Comparison of ENCODE assay signal across 29 cellular contexts in the genomic region with DNA sequence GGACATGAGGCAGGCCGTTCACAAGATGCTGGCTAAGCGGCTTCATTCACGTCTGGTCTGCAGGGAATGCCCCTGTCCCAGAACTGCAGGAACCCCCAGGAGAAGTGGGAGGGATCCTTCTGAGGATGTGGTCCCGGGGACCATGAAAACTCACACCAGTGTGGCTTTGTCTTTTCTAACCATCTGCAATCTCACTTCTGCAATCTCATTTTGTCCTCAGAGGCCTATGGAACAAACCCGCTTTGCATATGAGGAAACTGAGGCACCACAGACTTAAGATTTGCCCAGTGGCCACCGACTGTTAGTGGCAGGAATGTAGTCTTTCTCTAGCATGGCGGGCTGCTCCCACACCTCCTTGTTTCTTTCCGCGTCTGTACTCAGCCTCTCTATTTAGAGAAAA. TPM values are rescaled to one million over a fixed set of nuclear protein-coding genes. Genes with fewer than 3 reads are reported as not detected.
"Had no signal": no experiment of that assay in that cellular context is flagged by ENCODE, and none has a peak within 500 bp of the region (broad histone marks: within the 10 kb centered on the region; RNA-seq: fewer than 3 reads in every experiment).

No MANE protein-coding gene starts in this region.

- H3K36me3 ChIP-seq: neutrophil, spleen, tibial nerve had no signal

- H2AFZ ChIP-seq: hepatocyte had no signal

- ATAC-seq: left colon; naive thymus-derived CD4-positive, alpha-beta T cell; sciatic nerve; stimulated activated memory B cell treated with anti-CD40 and anti-IgM and Interleukin-4, amounts not matched to agents 10 μg/mL and 1 μg/mL and 100 μg/mL, for 72 hours; stimulated activated naive CD8-positive, alpha-beta T cell treated with anti-CD3 and anti-CD28 coated beads, Interleukin-15, amount 100 ng/mL, for 72 hours had no signal

- H3K27ac ChIP-seq: dorsolateral prefrontal cortex, hepatocyte, neutrophil, spleen, testis, tibial nerve had no signal

- DNase-seq: cortex of kidney; dorsolateral prefrontal cortex; effector CD8-positive, alpha-beta T cell; foreskin melanocyte; head of caudate nucleus; left colon; mesendoderm; naive thymus-derived CD4-positive, alpha-beta T cell; stimulated activated CD4-positive, alpha-beta T cell treated with anti-CD3 and anti-CD28 coated beads, Interleukin-15, amount 100 ng/mL, for 24 hours; stimulated activated CD4-positive, alpha-beta T cell treated with anti-CD3 and anti-CD28 coated beads, Interleukin-1b, Interleukin-23, amount 100 ng/mL, for 48 hours; stimulated activated CD4-positive, alpha-beta T cell treated with anti-CD3 and anti-CD28 coated beads, Interleukin-4, amount 100 ng/mL, for 24 hours; stimulated activated naive CD8-positive, alpha-beta T cell treated with anti-CD3 and anti-CD28 coated beads, Interleukin-15, amount 100 ng/mL, for 72 hours; testis had no signal

- H3K4me3 ChIP-seq: dorsolateral prefrontal cortex, hepatocyte, spleen, testis, tibial nerve had no signal

- FAIRE-seq: kidney had no signal

- H3K4me2 ChIP-seq: hepatocyte had no signal

- H3K79me2 ChIP-seq: hepatocyte had no signal

- H3K9me3 ChIP-seq: neutrophil, spleen, testis, tibial nerve had no signal

- H3K4me1 ChIP-seq: testis had no signal

- H3K27me3 ChIP-seq: testis, tibial nerve had no signal

RNA-seq across cellular contexts. Expression of a gene that starts 6.9 kb away (rescaled TPM):
- total RNA-seq: lung microvascular endothelial cell; mononuclear cell; naive thymus-derived CD4-positive, alpha-beta T cell; osteoblast; pulmonary artery endothelial cell had no signal
- polyA plus RNA-seq: naive thymus-derived CD4-positive, alpha-beta T cell; neural cell had no signal

RNA-seq across cellular contexts. Expression of a gene that starts 36.1 kb away (rescaled TPM):
- total RNA-seq: dorsolateral prefrontal cortex; hepatocyte; kidney; left colon; liver; lung microvascular endothelial cell; mononuclear cell; naive thymus-derived CD4-positive, alpha-beta T cell; osteoblast; pulmonary artery endothelial cell; sciatic nerve; skeletal muscle tissue; spleen; subcutaneous adipose tissue; testis; tibial nerve; ureter had no signal
- polyA plus RNA-seq: hepatocyte; liver; naive thymus-derived CD4-positive, alpha-beta T cell; neural cell; spleen had no signal
